In the genomic region with DNA sequence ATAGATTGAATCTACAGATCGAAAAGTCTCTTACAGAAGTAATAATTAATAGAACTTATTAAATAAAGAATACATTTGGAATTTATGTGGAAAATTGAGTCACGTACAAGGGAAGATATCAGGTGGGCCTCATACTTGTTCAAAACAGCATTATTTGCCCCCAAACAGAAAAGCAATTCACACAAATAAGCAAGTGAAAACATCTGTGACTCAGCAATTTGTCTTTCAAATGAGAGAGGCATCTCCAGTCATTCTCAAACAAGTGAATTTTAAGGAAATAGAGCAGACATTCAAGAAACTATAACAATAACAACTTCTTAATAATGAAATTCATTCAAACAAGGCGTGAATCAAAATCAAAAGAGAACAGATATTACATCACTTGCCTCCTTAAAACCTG, we compare ENCODE assay signal across 3 cellular contexts.
TF ChIP-seq lines count a peak whose summit lies in the region.

No MANE protein-coding gene starts in this region.

TF ChIP-seq in SK-N-SH, 30 proteins besides CTCF, POLR2A, EP300 and RAD21:
- TF ChIP-seq, protein P1, sequence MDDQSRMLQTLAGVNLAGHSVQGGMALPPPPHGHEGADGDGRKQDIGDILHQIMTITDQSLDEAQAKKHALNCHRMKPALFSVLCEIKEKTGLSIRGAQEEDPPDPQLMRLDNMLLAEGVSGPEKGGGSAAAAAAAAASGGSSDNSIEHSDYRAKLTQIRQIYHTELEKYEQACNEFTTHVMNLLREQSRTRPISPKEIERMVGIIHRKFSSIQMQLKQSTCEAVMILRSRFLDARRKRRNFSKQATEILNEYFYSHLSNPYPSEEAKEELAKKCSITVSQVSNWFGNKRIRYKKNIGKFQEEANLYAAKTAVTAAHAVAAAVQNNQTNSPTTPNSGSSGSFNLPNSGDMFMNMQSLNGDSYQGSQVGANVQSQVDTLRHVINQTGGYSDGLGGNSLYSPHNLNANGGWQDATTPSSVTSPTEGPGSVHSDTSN (IDR thresholded peaks at IDR 0.05), result 0 out of 2 replicates have a peak, but pooled peaks have one; percentile 12
- TF ChIP-seq JUND (IDR thresholded peaks at IDR 0.05) (0 out of 2 replicates have a peak, but pooled peaks have one; percentile 9), TAF1 (IDR thresholded peaks at IDR 0.05; ENCODE audit: borderline replicate concordance, low read depth, low read length) (no peak), MEF2A (IDR thresholded peaks at IDR 0.05; ENCODE audit: borderline replicate concordance, low read depth) (no peak), TCF12 (IDR thresholded peaks at IDR 0.05) (0 out of 2 replicates have a peak, but pooled peaks have one; percentile 25)

TF ChIP-seq in SK-N-SH treated with all-trans-retinoic acid at 6 μM for 48 hours, 23 proteins besides CTCF, POLR2A, EP300 and RAD21 (continued from another document):
- TF ChIP-seq, protein P2, sequence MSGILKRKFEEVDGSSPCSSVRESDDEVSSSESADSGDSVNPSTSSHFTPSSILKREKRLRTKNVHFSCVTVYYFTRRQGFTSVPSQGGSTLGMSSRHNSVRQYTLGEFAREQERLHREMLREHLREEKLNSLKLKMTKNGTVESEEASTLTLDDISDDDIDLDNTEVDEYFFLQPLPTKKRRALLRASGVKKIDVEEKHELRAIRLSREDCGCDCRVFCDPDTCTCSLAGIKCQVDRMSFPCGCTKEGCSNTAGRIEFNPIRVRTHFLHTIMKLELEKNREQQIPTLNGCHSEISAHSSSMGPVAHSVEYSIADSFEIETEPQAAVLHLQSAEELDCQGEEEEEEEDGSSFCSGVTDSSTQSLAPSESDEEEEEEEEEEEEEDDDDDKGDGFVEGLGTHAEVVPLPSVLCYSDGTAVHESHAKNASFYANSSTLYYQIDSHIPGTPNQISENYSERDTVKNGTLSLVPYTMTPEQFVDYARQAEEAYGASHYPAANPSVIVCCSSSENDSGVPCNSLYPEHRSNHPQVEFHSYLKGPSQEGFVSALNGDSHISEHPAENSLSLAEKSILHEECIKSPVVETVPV (CRISPR knock-in tag; IDR thresholded peaks at IDR 0.05), result no peak
- TF ChIP-seq BACH2 (CRISPR knock-in tag; IDR thresholded peaks at IDR 0.05; ENCODE audit: borderline replicate concordance), result no peak
- TF ChIP-seq TOX (CRISPR knock-in tag; IDR thresholded peaks at IDR 0.05; ENCODE audit: borderline replicate concordance), result no peak
- no peak for TF ChIP-seq OSR1 (CRISPR knock-in tag; IDR thresholded peaks at IDR 0.05)
- TF ChIP-seq ZNF565 (CRISPR knock-in tag; conservative IDR thresholded peaks at IDR 0.05; ENCODE audit: low read depth), result no peak
- TF ChIP-seq, protein P3, sequence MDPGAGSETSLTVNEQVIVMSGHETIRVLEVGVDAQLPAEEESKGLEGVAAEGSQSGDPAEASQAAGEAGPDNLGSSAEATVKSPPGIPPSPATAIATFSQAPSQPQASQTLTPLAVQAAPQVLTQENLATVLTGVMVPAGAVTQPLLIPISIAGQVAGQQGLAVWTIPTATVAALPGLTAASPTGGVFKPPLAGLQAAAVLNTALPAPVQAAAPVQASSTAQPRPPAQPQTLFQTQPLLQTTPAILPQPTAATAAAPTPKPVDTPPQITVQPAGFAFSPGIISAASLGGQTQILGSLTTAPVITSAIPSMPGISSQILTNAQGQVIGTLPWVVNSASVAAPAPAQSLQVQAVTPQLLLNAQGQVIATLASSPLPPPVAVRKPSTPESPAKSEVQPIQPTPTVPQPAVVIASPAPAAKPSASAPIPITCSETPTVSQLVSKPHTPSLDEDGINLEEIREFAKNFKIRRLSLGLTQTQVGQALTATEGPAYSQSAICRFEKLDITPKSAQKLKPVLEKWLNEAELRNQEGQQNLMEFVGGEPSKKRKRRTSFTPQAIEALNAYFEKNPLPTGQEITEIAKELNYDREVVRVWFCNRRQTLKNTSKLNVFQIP (CRISPR knock-in tag; IDR thresholded peaks at IDR 0.05; ENCODE audit: borderline replicate concordance, low read depth), result no peak
- no peak for TF ChIP-seq PATZ1 (CRISPR knock-in tag; IDR thresholded peaks at IDR 0.05; ENCODE audit: borderline replicate concordance)
- TF ChIP-seq RARB (CRISPR knock-in tag; IDR thresholded peaks at IDR 0.05), result no peak
- TF ChIP-seq ESRRG (CRISPR knock-in tag; IDR thresholded peaks at IDR 0.05), result no peak
- no peak for TF ChIP-seq GLIS3 (CRISPR knock-in tag; IDR thresholded peaks at IDR 0.05)
- TF ChIP-seq ZNF8 (CRISPR knock-in tag; IDR thresholded peaks at IDR 0.05), result no peak
- no peak for TF ChIP-seq SNAI2 (CRISPR knock-in tag; IDR thresholded peaks at IDR 0.05)

TF ChIP-seq in WTC11, 78 proteins besides CTCF, POLR2A, EP300 and RAD21 (continued from another document):
- TF ChIP-seq, protein P4, sequence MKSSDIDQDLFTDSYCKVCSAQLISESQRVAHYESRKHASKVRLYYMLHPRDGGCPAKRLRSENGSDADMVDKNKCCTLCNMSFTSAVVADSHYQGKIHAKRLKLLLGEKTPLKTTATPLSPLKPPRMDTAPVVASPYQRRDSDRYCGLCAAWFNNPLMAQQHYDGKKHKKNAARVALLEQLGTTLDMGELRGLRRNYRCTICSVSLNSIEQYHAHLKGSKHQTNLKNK (CRISPR knock-in tag; IDR thresholded peaks at IDR 0.05), result no peak
